In genomic region chr4:146058531-146058930, GRCh38 we compare ENCODE assay signal across 1 cellular context.
TF ChIP-seq lines count a peak whose summit lies in the region.

No MANE protein-coding gene starts in this region.

TF ChIP-seq in GM12878, 131 proteins besides CTCF, POLR2A, EP300 and RAD21 (continued from another document):
- no peak for TF ChIP-seq ZBTB11 (CRISPR knock-in tag; IDR thresholded peaks at IDR 0.05)
